ENCODE assay signal across 26 cellular contexts in genomic region chr4:151657896-151658295, GRCh38.
"Had no signal": no experiment of that assay in that cellular context is flagged by ENCODE, and none has a peak within 500 bp of the region (broad histone marks: within the 10 kb centered on the region; RNA-seq: fewer than 3 reads in every experiment).

No MANE protein-coding gene starts in this region.

- H3K27me3 ChIP-seq: adrenal gland, ascending aorta, brain microvascular endothelial cell, dorsolateral prefrontal cortex, foreskin keratinocyte, neutrophil had no signal

- H3K4me3 ChIP-seq: adrenal gland, ascending aorta, coronary artery, dorsolateral prefrontal cortex, mucosa of descending colon, skin epidermis, thoracic aorta had no signal

- H3K4me3 Mint-ChIP-seq: activated CD4-positive, alpha-beta T cell treated with anti-CD3 and anti-CD28 coated beads for 36 hours; activated T-cell treated with anti-CD3 and anti-CD28 coated beads, Interleukin-2, amount 50 U/mL, for 4 hours; natural killer cell treated with Interleukin-12 subunit alpha and Interleukin-12 subunit beta and Interleukin-15 and Interleukin-18, amount 100 ng/mL, for 72 hours had no signal

- H3K27ac ChIP-seq: ascending aorta, brain microvascular endothelial cell, coronary artery, dorsolateral prefrontal cortex, foreskin keratinocyte, neutrophil, thoracic aorta had no signal

- ATAC-seq: activated CD4-positive, alpha-beta T cell treated with anti-CD3 and anti-CD28 coated beads for 36 hours; activated T-cell treated with anti-CD3 and anti-CD28 coated beads, Interleukin-2, amount 50 U/mL, for 4 hours; esophagus mucosa; foreskin keratinocyte; left ventricle myocardium superior; mucosa of descending colon; natural killer cell treated with Interleukin-12 subunit alpha and Interleukin-12 subunit beta and Interleukin-15 and Interleukin-18, amount 100 ng/mL, for 72 hours; sciatic nerve; stimulated activated naive CD8-positive, alpha-beta T cell treated with anti-CD3 and anti-CD28 coated beads, Interleukin-15, Interleukin-2, amounts not matched to agents 100 U/mL and 50 U/mL, for 24 hours had no signal

- H3K9me3 Mint-ChIP-seq: activated T-cell treated with anti-CD3 and anti-CD28 coated beads, Interleukin-2, amount 50 U/mL, for 4 hours; natural killer cell treated with Interleukin-12 subunit alpha and Interleukin-12 subunit beta and Interleukin-15 and Interleukin-18, amount 100 ng/mL, for 72 hours had no signal

- H3K27ac Mint-ChIP-seq: natural killer cell treated with Interleukin-12 subunit alpha and Interleukin-12 subunit beta and Interleukin-15 and Interleukin-18, amount 100 ng/mL, for 72 hours had no signal

- FAIRE-seq: islet of Langerhans, urothelium cell line had no signal

- H3K36me3 Mint-ChIP-seq: natural killer cell treated with Interleukin-12 subunit alpha and Interleukin-12 subunit beta and Interleukin-15 and Interleukin-18, amount 100 ng/mL, for 72 hours had no signal

- DNase-seq: activated CD4-positive, alpha-beta T cell treated with anti-CD3 and anti-CD28 coated beads for 36 hours; activated CD4-positive, alpha-beta T cell treated with anti-CD3 and anti-CD28 coated beads, Interleukin-2, amount 50 U/mL, for 4 hours; activated CD4-positive, CD25-positive, alpha-beta regulatory T cell; activated CD8-positive, alpha-beta memory T cell treated with anti-CD3 and anti-CD28 coated beads, Interleukin-2, amount 50 U/mL, for 48 hours; activated naive CD4-positive, alpha-beta T cell; activated T-cell treated with anti-CD3 and anti-CD28 coated beads, Interleukin-2, amount 50 U/mL, for 4 hours; adrenal gland; brain microvascular endothelial cell; dorsolateral prefrontal cortex; foreskin keratinocyte; left ventricle myocardium superior; mucosa of descending colon; stimulated activated CD4-positive, alpha-beta T cell treated with anti-CD3 and anti-CD28 coated beads, Interleukin-12 subunit alpha, Interleukin-12 subunit beta, amount 100 ng/mL, for 4 hours; stimulated activated CD4-positive, alpha-beta T cell treated with anti-CD3 and anti-CD28 coated beads, Interleukin-4, amount 100 ng/mL, for 1 hour; stimulated activated naive CD8-positive, alpha-beta T cell treated with anti-CD3 and anti-CD28 coated beads, Interleukin-15, Interleukin-2, amounts not matched to agents 100 U/mL and 50 U/mL, for 24 hours; trophoblast cell had no signal

- H3K27me3 Mint-ChIP-seq: activated CD4-positive, alpha-beta T cell treated with anti-CD3 and anti-CD28 coated beads for 36 hours had no signal

- H3K36me3 ChIP-seq: adrenal gland, ascending aorta, brain microvascular endothelial cell, thoracic aorta had no signal

- H3K9me3 ChIP-seq: adrenal gland, ascending aorta, mucosa of descending colon, neutrophil, thoracic aorta had no signal

- H3K4me1 ChIP-seq: ascending aorta, foreskin keratinocyte had no signal
